Comparison of ENCODE assay signal across 15 cellular contexts in the genomic region with DNA sequence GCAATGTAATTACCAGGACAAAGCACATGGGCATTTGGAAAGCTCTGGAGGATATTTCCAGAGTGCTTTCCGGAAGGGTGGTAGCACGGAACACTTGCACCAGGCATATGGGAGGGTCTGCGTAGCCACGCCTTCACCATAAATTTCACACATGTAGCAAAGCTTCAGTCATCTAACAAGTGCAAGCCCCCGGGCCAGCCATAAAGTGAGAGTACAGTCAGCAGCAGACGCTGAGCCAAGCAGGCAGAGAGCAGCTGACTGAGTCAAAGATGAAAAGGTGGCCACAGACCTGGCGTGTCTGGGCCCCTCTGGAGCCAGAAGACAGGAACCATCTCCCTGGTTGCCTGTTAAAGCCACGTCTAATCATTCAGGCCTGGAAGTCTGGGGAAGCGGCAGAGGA.
DNase-seq lines count a peak whose midpoint lies in the region; ATAC-seq, FAIRE-seq and TF ChIP-seq lines count a peak whose summit lies in the region.
"Had no signal": no experiment of that assay in that cellular context is flagged by ENCODE, and none has a peak within 500 bp of the region (broad histone marks: within the 10 kb centered on the region; RNA-seq: fewer than 3 reads in every experiment).

No MANE protein-coding gene starts in this region.

- H3K4me1 ChIP-seq in trophoblast cell (ENCODE audit: control insufficient read depth in 1 of 2, insufficient read depth in 2 of 2, low read length in 2 of 2) (peaks cover 9 to 18% of the 10 kb centered on the region in 2 experiments), pancreas (no peaks in the 10 kb centered on the region)

- H3K79me1 ChIP-seq in trophoblast cell (ENCODE audit: low read length): peaks cover 7% of the 10 kb centered on the region

- no peak overlapping the region for H3K14ac ChIP-seq in trophoblast cell (ENCODE audit: low read length)

- H3K27ac ChIP-seq in epithelial cell of prostate (peak overlapping the region; percentile 2), trophoblast cell (ENCODE audit: low read depth, low read length) (no peak overlapping the region), pancreas (no peak overlapping the region)
- H3K27ac ChIP-seq: 22Rv1 had no signal

- no peak overlapping the region for H4K8ac ChIP-seq in trophoblast cell (ENCODE audit: low read depth, low read length)

- peaks cover 5% of the 10 kb centered on the region for H3K27me3 Mint-ChIP-seq in activated CD4-positive, alpha-beta memory T cell treated with anti-CD3 and anti-CD28 coated beads for 36 hours
- H3K27me3 Mint-ChIP-seq in activated CD4-positive, alpha-beta memory T cell treated with anti-CD3 and anti-CD28 coated beads, Interleukin-2, amount 10 ng/mL, durations not matched to agents 7 days and 5 days: peaks cover 7% of the 10 kb centered on the region
- H3K27me3 Mint-ChIP-seq in nephron progenitor cell (ENCODE audit: low read depth, poor library complexity): peaks cover 17% of the 10 kb centered on the region

- no peak for DNase-seq in activated CD4-positive, alpha-beta memory T cell treated with anti-CD3 and anti-CD28 coated beads for 36 hours
- DNase-seq in activated CD4-positive, alpha-beta memory T cell treated with anti-CD3 and anti-CD28 coated beads, Interleukin-2, amount 10 ng/mL, durations not matched to agents 7 days and 5 days: no peak
- DNase-seq in epithelial cell of prostate (ENCODE audit: low read depth, low spot score): no peak
- peak; percentile 52 to 68 for DNase-seq in trophoblast cell
- DNase-seq in middle frontal gyrus (ENCODE audit: extremely low spot score, low spot score): no peak
- no peak for DNase-seq in GOT3 (lab: John Stamatoyannopoulos, UW)
- no peak for DNase-seq in nephron progenitor cell
- DNase-seq in pancreas: no peak
- DNase-seq: CD8-positive, alpha-beta T cell; COR-L47; DND-41; IMR-90 had no signal

- no peak overlapping the region for H4K91ac ChIP-seq in trophoblast cell (ENCODE audit: low read depth, low read length)

- H2AK5ac ChIP-seq in trophoblast cell (ENCODE audit: low read length): no peak overlapping the region

- WGBS in trophoblast cell (ENCODE audit: extremely low coverage, insufficient coverage, insufficient read length): no CpG with 5 or more reads among the region's 9 CpGs
- 86 to 93% methylated on average over 9 of the region's 9 CpGs for WGBS in pancreas, 2 donors

- H3K27me3 ChIP-seq in trophoblast cell (ENCODE audit: insufficient read depth, low read length) (no peaks in the 10 kb centered on the region), pancreas (no peaks in the 10 kb centered on the region)

- ATAC-seq in pancreas: no peak
- ATAC-seq: CD8-positive, alpha-beta T cell; HCT116 had no signal

- no peak overlapping the region for H3K4me2 ChIP-seq in trophoblast cell (ENCODE audit: low read length)

- no peak overlapping the region for H2BK120ac ChIP-seq in trophoblast cell (ENCODE audit: insufficient read depth, low read length, poor library complexity)

- H3K4me3 ChIP-seq in trophoblast cell (ENCODE audit: low read depth, low read length): no peak overlapping the region
- H3K4me3 ChIP-seq in pancreas: no peak overlapping the region

- no peaks in the 10 kb centered on the region for H3K9me3 Mint-ChIP-seq in activated CD4-positive, alpha-beta memory T cell treated with anti-CD3 and anti-CD28 coated beads for 36 hours
- H3K9me3 Mint-ChIP-seq in activated CD4-positive, alpha-beta memory T cell treated with anti-CD3 and anti-CD28 coated beads, Interleukin-2, amount 10 ng/mL, durations not matched to agents 7 days and 5 days: no peaks in the 10 kb centered on the region
- peaks cover 6% of the 10 kb centered on the region for H3K9me3 Mint-ChIP-seq in nephron progenitor cell
- H3K9me3 Mint-ChIP-seq: CD8-positive, alpha-beta T cell had no signal

- H3K23ac ChIP-seq in trophoblast cell (ENCODE audit: low read length): no peak overlapping the region

- H4K12ac ChIP-seq in trophoblast cell (ENCODE audit: low read depth, low read length): no peak overlapping the region

- H2AFZ ChIP-seq in trophoblast cell (ENCODE audit: insufficient read depth, low read length, poor library complexity): no peak overlapping the region

- H3K4me1 Mint-ChIP-seq in activated CD4-positive, alpha-beta memory T cell treated with anti-CD3 and anti-CD28 coated beads for 36 hours (ENCODE audit: low read depth): no peaks in the 10 kb centered on the region
- H3K4me1 Mint-ChIP-seq in activated CD4-positive, alpha-beta memory T cell treated with anti-CD3 and anti-CD28 coated beads, Interleukin-2, amount 10 ng/mL, durations not matched to agents 7 days and 5 days: no peaks in the 10 kb centered on the region
- H3K4me1 Mint-ChIP-seq in nephron progenitor cell: peaks cover 22% of the 10 kb centered on the region

- TF ChIP-seq CTCF in nephron progenitor cell (IDR thresholded peaks at IDR 0.05) (no peak), pancreas (IDR thresholded peaks at IDR 0.05) (no peak)

- H3K9me3 ChIP-seq in trophoblast cell (ENCODE audit: insufficient read depth, low read depth, low read length) (peaks cover 2% of the 10 kb centered on the region), pancreas (no peaks in the 10 kb centered on the region)

- peak overlapping the region; percentile 23 for H3K4me3 Mint-ChIP-seq in activated CD4-positive, alpha-beta memory T cell treated with anti-CD3 and anti-CD28 coated beads for 36 hours
- no peak overlapping the region for H3K4me3 Mint-ChIP-seq in activated CD4-positive, alpha-beta memory T cell treated with anti-CD3 and anti-CD28 coated beads, Interleukin-2, amount 10 ng/mL, durations not matched to agents 7 days and 5 days
- no peak overlapping the region for H3K4me3 Mint-ChIP-seq in nephron progenitor cell
- H3K4me3 Mint-ChIP-seq: CD14-positive monocyte; CD8-positive, alpha-beta T cell had no signal

- H3K4ac ChIP-seq in trophoblast cell (ENCODE audit: low read depth, low read length): no peak overlapping the region

- H3K9ac ChIP-seq in trophoblast cell (ENCODE audit: low read length): no peak overlapping the region

- H3K79me2 ChIP-seq in trophoblast cell (ENCODE audit: control insufficient read depth, insufficient read depth, low read length, poor library complexity): no peaks in the 10 kb centered on the region

- no peaks in the 10 kb centered on the region for H3K36me3 ChIP-seq in trophoblast cell (ENCODE audit: control insufficient read depth in 1 of 2, insufficient read depth in 2 of 2, low read length in 2 of 2)
- no peaks in the 10 kb centered on the region for H3K36me3 ChIP-seq in pancreas

- no peak overlapping the region for H2BK12ac ChIP-seq in trophoblast cell (ENCODE audit: low read length)

- H2BK5ac ChIP-seq in trophoblast cell (ENCODE audit: low read depth, low read length, poor library complexity): no peak overlapping the region

- no peak for FAIRE-seq in pancreas (lab: Jason Lieb, UNC)

- no peak overlapping the region for H3K27ac Mint-ChIP-seq in activated CD4-positive, alpha-beta memory T cell treated with anti-CD3 and anti-CD28 coated beads for 36 hours
- no peak overlapping the region for H3K27ac Mint-ChIP-seq in activated CD4-positive, alpha-beta memory T cell treated with anti-CD3 and anti-CD28 coated beads, Interleukin-2, amount 10 ng/mL, durations not matched to agents 7 days and 5 days
- H3K27ac Mint-ChIP-seq in nephron progenitor cell: no peak overlapping the region
- H3K27ac Mint-ChIP-seq: CD14-positive monocyte; CD8-positive, alpha-beta T cell had no signal

- CTCF ChIA-PET in activated CD4-positive, alpha-beta memory T cell treated with anti-CD3 and anti-CD28 coated beads for 36 hours (lab: Charles Lee): no interaction called here
- CTCF ChIA-PET in activated CD4-positive, alpha-beta memory T cell treated with anti-CD3 and anti-CD28 coated beads, Interleukin-2, amount 10 ng/mL, durations not matched to agents 7 days and 5 days (lab: Charles Lee): interaction anchor here (0.5 kb wide), 1 partner anchor 706 kb away, joined by 5 read pairs; no protein-coding TSS in a partner anchor

- POLR2A ChIA-PET in activated CD4-positive, alpha-beta memory T cell treated with anti-CD3 and anti-CD28 coated beads for 36 hours (lab: Charles Lee): no interaction called here
- POLR2A ChIA-PET in activated CD4-positive, alpha-beta memory T cell treated with anti-CD3 and anti-CD28 coated beads, Interleukin-2, amount 10 ng/mL, durations not matched to agents 7 days and 5 days (lab: Charles Lee): no interaction called here

- H3K36me3 Mint-ChIP-seq in activated CD4-positive, alpha-beta memory T cell treated with anti-CD3 and anti-CD28 coated beads for 36 hours: no peaks in the 10 kb centered on the region
- H3K36me3 Mint-ChIP-seq in activated CD4-positive, alpha-beta memory T cell treated with anti-CD3 and anti-CD28 coated beads, Interleukin-2, amount 10 ng/mL, durations not matched to agents 7 days and 5 days (ENCODE audit: low read depth): no peaks in the 10 kb centered on the region
- no peaks in the 10 kb centered on the region for H3K36me3 Mint-ChIP-seq in nephron progenitor cell (ENCODE audit: low read depth)
- H3K36me3 Mint-ChIP-seq: CD8-positive, alpha-beta T cell had no signal

- H3K18ac ChIP-seq in trophoblast cell (ENCODE audit: low read length): no peak overlapping the region

- intact Hi-C loops in activated CD4-positive, alpha-beta memory T cell treated with anti-CD3 and anti-CD28 coated beads for 36 hours (cut with micrococcal nuclease): no loop called here
- intact Hi-C loops in pancreas (cut with DNase I): no loop called here

Comparison
In these comparisons a context has a peak if more than half of its experiments do, and no peak if none do; other contexts are left out.
1. DNase-seq: peak in trophoblast cell (2 of 2); none in activated CD4-positive, alpha-beta memory T cell treated with anti-CD3 and anti-CD28 coated beads for 36 hours (single experiment), activated CD4-positive, alpha-beta memory T cell treated with anti-CD3 and anti-CD28 coated beads, Interleukin-2, amount 10 ng/mL, durations not matched to agents 7 days and 5 days (single experiment), epithelial cell of prostate (single experiment), middle frontal gyrus (single experiment), GOT3 (single experiment), nephron progenitor cell (single experiment) and pancreas (0 of 6).